Comparison of ENCODE assay signal across 18 cellular contexts in genomic region chr22:22816766-22817410, GRCh38.
A peak's percentile ranks its signal among the peaks of the same experiment; 100 is the strongest.
DNase-seq lines count a peak whose midpoint lies in the region; ATAC-seq and TF ChIP-seq lines count a peak whose summit lies in the region.
"Had no signal": no experiment of that assay in that cellular context is flagged by ENCODE, and none has a peak within 500 bp of the region (broad histone marks: within the 10 kb centered on the region; RNA-seq: fewer than 3 reads in every experiment).

No MANE protein-coding gene starts in this region.

- H3K27me3 Mint-ChIP-seq in natural killer cell (ENCODE audit: low read depth in 2 of 2) (no peaks in the 10 kb centered on the region), type B pancreatic cell (peaks cover 38% of the 10 kb centered on the region), chondrocyte (ENCODE audit: low read depth) (peaks cover 31% of the 10 kb centered on the region)
- no peaks in the 10 kb centered on the region for H3K27me3 Mint-ChIP-seq in natural killer cell treated with Interleukin-12 subunit alpha and Interleukin-12 subunit beta and Interleukin-15 and Interleukin-18, amount 100 ng/mL, for 72 hours
- H3K27me3 Mint-ChIP-seq in central memory CD8-positive, alpha-beta T cell, result no peaks in the 10 kb centered on the region

- H3K9me3 Mint-ChIP-seq in natural killer cell (no peaks in the 10 kb centered on the region), type B pancreatic cell (no peaks in the 10 kb centered on the region), chondrocyte (ENCODE audit: low read depth) (no peaks in the 10 kb centered on the region)
- no peaks in the 10 kb centered on the region for H3K9me3 Mint-ChIP-seq in natural killer cell treated with Interleukin-12 subunit alpha and Interleukin-12 subunit beta and Interleukin-15 and Interleukin-18, amount 100 ng/mL, for 72 hours
- no peaks in the 10 kb centered on the region for H3K9me3 Mint-ChIP-seq in central memory CD8-positive, alpha-beta T cell
- H3K9me3 Mint-ChIP-seq: CD14-positive monocyte had no signal

- H3K4me3 Mint-ChIP-seq in natural killer cell, result peak overlapping the region; percentile 56
- H3K4me3 Mint-ChIP-seq in natural killer cell treated with Interleukin-12 subunit alpha and Interleukin-12 subunit beta and Interleukin-15 and Interleukin-18, amount 100 ng/mL, for 72 hours, result no peak overlapping the region
- peak overlapping the region; percentile 10 for H3K4me3 Mint-ChIP-seq in central memory CD8-positive, alpha-beta T cell
- H3K4me3 Mint-ChIP-seq in type B pancreatic cell, result no peak overlapping the region
- H3K4me3 Mint-ChIP-seq in chondrocyte (ENCODE audit: unreplicated experiment), result no peak overlapping the region
- H3K4me3 Mint-ChIP-seq: CD14-positive monocyte had no signal

- peak; percentile 16 for DNase-seq in NCI-H510A (lab: John Stamatoyannopoulos, UW)
- DNase-seq in NCI-H510A treated with DMSO at 0.1 percent for 48 hours (lab: John Stamatoyannopoulos, UW), result no peak
- no peak for DNase-seq in natural killer cell
- DNase-seq in natural killer cell treated with Interleukin-12 subunit alpha and Interleukin-12 subunit beta and Interleukin-15 and Interleukin-18, amount 100 ng/mL, for 72 hours (ENCODE audit: low spot score), result no peak
- DNase-seq in central memory CD8-positive, alpha-beta T cell (ENCODE audit: low spot score in 2 of 2), result no peak
- peak; percentile 49 for DNase-seq in type B pancreatic cell (ENCODE audit: extremely low spot score, unreplicated experiment)
- no peak for DNase-seq in NCI-H1436 (lab: John Stamatoyannopoulos, UW)
- no peak for DNase-seq in chondrocyte (ENCODE audit: low spot score)
- DNase-seq: 8988T, DND-41, GDM1, GOT3, NCI-H1048, NCI-H1694, NCI-H446, NCI-H774, SHP77 had no signal

- TF ChIP-seq CTCF in natural killer cell (IDR thresholded peaks at IDR 0.05) (no peak), type B pancreatic cell (conservative IDR thresholded peaks at IDR 0.05) (no peak), chondrocyte (IDR thresholded peaks at IDR 0.05) (no peak)

- no peaks in the 10 kb centered on the region for H3K36me3 Mint-ChIP-seq in natural killer cell
- no peaks in the 10 kb centered on the region for H3K36me3 Mint-ChIP-seq in natural killer cell treated with Interleukin-12 subunit alpha and Interleukin-12 subunit beta and Interleukin-15 and Interleukin-18, amount 100 ng/mL, for 72 hours
- H3K36me3 Mint-ChIP-seq in central memory CD8-positive, alpha-beta T cell (ENCODE audit: insufficient read depth), result peaks cover 3% of the 10 kb centered on the region
- H3K36me3 Mint-ChIP-seq in type B pancreatic cell, result no peaks in the 10 kb centered on the region
- no peaks in the 10 kb centered on the region for H3K36me3 Mint-ChIP-seq in chondrocyte (ENCODE audit: low read depth)
- H3K36me3 Mint-ChIP-seq: CD14-positive monocyte had no signal

- intact Hi-C loops in natural killer cell (cut with micrococcal nuclease), result loop anchor here (5.0 kb wide), 1 partner anchor 35 kb away; no protein-coding TSS in a partner anchor

- no peak for ATAC-seq in natural killer cell
- ATAC-seq in natural killer cell treated with Interleukin-12 subunit alpha and Interleukin-12 subunit beta and Interleukin-15 and Interleukin-18, amount 100 ng/mL, for 72 hours, result no peak
- ATAC-seq in central memory CD8-positive, alpha-beta T cell (replicated peaks; ENCODE audit: extremely low read depth, poor library complexity, severe bottlenecking), result no peak

- H3K27ac Mint-ChIP-seq in natural killer cell (peak overlapping the region; percentile 82 to 87), type B pancreatic cell (no peak overlapping the region), chondrocyte (ENCODE audit: unreplicated experiment) (no peak overlapping the region)
- H3K27ac Mint-ChIP-seq in natural killer cell treated with Interleukin-12 subunit alpha and Interleukin-12 subunit beta and Interleukin-15 and Interleukin-18, amount 100 ng/mL, for 72 hours, result peak overlapping the region in 1 of 2 donors; percentile 79
- peak overlapping the region; percentile 82 for H3K27ac Mint-ChIP-seq in central memory CD8-positive, alpha-beta T cell (ENCODE audit: low read depth)

- H3K4me1 Mint-ChIP-seq in natural killer cell (peaks cover 86 to 95% of the 10 kb centered on the region in 2 donors), type B pancreatic cell (ENCODE audit: unreplicated experiment) (no peaks in the 10 kb centered on the region), chondrocyte (ENCODE audit: low read depth) (no peaks in the 10 kb centered on the region)
- peaks cover 76 to 77% of the 10 kb centered on the region in 2 donors for H3K4me1 Mint-ChIP-seq in natural killer cell treated with Interleukin-12 subunit alpha and Interleukin-12 subunit beta and Interleukin-15 and Interleukin-18, amount 100 ng/mL, for 72 hours (ENCODE audit: low read depth in 2 of 2)
- peaks cover 95% of the 10 kb centered on the region for H3K4me1 Mint-ChIP-seq in central memory CD8-positive, alpha-beta T cell

Comparison
In these comparisons a context has a peak if more than half of its experiments do, and no peak if none do; other contexts are left out.
1. DNase-seq: peak in NCI-H510A (single experiment) and type B pancreatic cell (single experiment); none in NCI-H510A treated with DMSO at 0.1 percent for 48 hours (single experiment), natural killer cell (single experiment), natural killer cell treated with Interleukin-12 subunit alpha and Interleukin-12 subunit beta and Interleukin-15 and Interleukin-18, amount 100 ng/mL, for 72 hours (single experiment), central memory CD8-positive, alpha-beta T cell (0 of 2), NCI-H1436 (single experiment) and chondrocyte (single experiment).
2. H3K4me3 Mint-ChIP-seq: peak in natural killer cell (single experiment) and central memory CD8-positive, alpha-beta T cell (single experiment); none in natural killer cell treated with Interleukin-12 subunit alpha and Interleukin-12 subunit beta and Interleukin-15 and Interleukin-18, amount 100 ng/mL, for 72 hours (single experiment), type B pancreatic cell (single experiment) and chondrocyte (single experiment).
3. H3K27ac Mint-ChIP-seq: peak in natural killer cell (2 of 2) and central memory CD8-positive, alpha-beta T cell (single experiment); none in type B pancreatic cell (single experiment) and chondrocyte (single experiment).